Comparison of ENCODE assay signal across 8 cellular contexts in the genomic region with DNA sequence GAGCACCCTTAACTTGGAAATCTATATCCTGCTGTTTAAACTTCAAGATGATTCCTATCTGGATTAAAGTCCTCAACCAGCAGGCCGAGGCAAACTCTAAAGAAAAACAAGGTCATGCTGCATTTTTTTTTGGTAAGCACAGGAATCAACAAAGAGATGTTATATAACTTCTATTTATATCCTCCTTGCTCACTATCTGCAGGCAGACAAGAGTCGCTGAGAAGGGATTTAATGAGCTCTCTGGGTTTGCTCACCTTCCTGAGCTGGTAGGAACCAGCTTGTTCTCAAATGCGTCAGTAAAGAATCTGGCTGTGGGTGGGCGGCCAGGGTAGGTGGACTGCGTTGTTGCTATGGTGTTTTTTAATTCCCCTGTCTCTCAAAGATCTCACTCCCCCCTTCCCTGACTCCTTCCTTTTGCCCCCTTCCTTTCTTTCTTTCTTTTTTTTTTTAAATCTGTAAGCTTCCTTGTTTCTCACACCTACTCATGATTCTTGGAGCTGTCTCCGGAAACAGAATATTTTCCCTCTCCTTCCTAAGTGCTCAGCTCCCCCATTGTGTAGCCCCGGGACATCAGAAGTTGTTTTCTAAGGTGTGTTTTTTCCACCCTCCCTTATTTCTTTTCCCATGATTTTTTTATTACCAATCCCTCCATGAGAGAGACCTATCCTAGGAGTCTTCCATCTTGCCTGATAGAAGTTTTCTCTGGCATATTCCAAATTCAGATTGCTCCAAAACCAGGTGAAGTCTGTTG.
DNase-seq lines count a peak whose midpoint lies in the region; ATAC-seq and TF ChIP-seq lines count a peak whose summit lies in the region.

No MANE protein-coding gene starts in this region.

- H3F3A ChIP-seq in neural progenitor cell (ENCODE audit: low read depth) = no peaks in the 10 kb centered on the region

- H3K4me3 ChIP-seq in CD8-positive, alpha-beta T cell (ENCODE audit: low read depth, low read length) = no peak overlapping the region
- H3K4me3 ChIP-seq in esophagus (ENCODE audit: low read depth in 1 of 2, low read length in 2 of 2) (peak overlapping the region in 1 of 2 donors; percentile 2), neural progenitor cell (no peak overlapping the region)

- no peak for TF ChIP-seq CTCF in CD8-positive, alpha-beta T cell (IDR thresholded peaks at IDR 0.05)
- no peak for TF ChIP-seq CTCF in neural progenitor cell (IDR thresholded peaks at IDR 0.05)

- ATAC-seq in CD8-positive, alpha-beta T cell = peak; percentile 78
- ATAC-seq in T-helper 17 cell = peak; percentile 89
- no peak for ATAC-seq in HG03442 (IDR thresholded peaks at IDR 0.05; ENCODE audit: unreplicated experiment)
- ATAC-seq in left lobe of liver = no peak

- H3K79me2 ChIP-seq in neural progenitor cell (ENCODE audit: low read depth) = no peaks in the 10 kb centered on the region

- H3K4me1 ChIP-seq in CD8-positive, alpha-beta T cell (ENCODE audit: insufficient read depth, low read length) = no peaks in the 10 kb centered on the region
- H3K4me1 ChIP-seq in esophagus (ENCODE audit: control insufficient read depth in 2 of 2, insufficient read depth in 2 of 2, low read length in 1 of 2) = peaks cover 7 to 10% of the 10 kb centered on the region in 2 donors
- H3K4me1 ChIP-seq in neural progenitor cell = no peaks in the 10 kb centered on the region

- H3K27ac ChIP-seq in CD8-positive, alpha-beta T cell (ENCODE audit: low read depth, low read length) = no peak overlapping the region
- H3K27ac ChIP-seq in esophagus (ENCODE audit: low read depth in 2 of 2, low read length in 1 of 2) (peak overlapping the region; percentile 87 to 99), neural progenitor cell (no peak overlapping the region)

- H3K4me1 Mint-ChIP-seq in CD8-positive, alpha-beta T cell (ENCODE audit: low read depth) = peaks cover 22% of the 10 kb centered on the region
- peaks cover 30% of the 10 kb centered on the region for H3K4me1 Mint-ChIP-seq in T-helper 17 cell
- peaks cover 30% of the 10 kb centered on the region for H3K4me1 Mint-ChIP-seq in neural progenitor cell

- no peaks in the 10 kb centered on the region for H3K9me3 ChIP-seq in CD8-positive, alpha-beta T cell (ENCODE audit: low read length)
- H3K9me3 ChIP-seq in T-helper 17 cell (ENCODE audit: control insufficient read depth, low read length, poor library complexity, severe bottlenecking) (no peaks in the 10 kb centered on the region), esophagus (ENCODE audit: control insufficient read depth in 2 of 2, insufficient read depth in 1 of 2, low read depth in 1 of 2, low read length in 1 of 2) (no peaks in the 10 kb centered on the region), neural progenitor cell (ENCODE audit: low read depth) (no peaks in the 10 kb centered on the region)

- H3K4me2 ChIP-seq in neural progenitor cell = no peak overlapping the region

- WGBS in esophagus, 2 donors = 28 to 35% methylated on average over 7 of the region's 7 CpGs

- H2AFZ ChIP-seq in neural progenitor cell (replicated peaks) = no peak overlapping the region

- no peak overlapping the region for H3K4me3 Mint-ChIP-seq in CD8-positive, alpha-beta T cell
- H3K4me3 Mint-ChIP-seq in T-helper 17 cell = peak overlapping the region; percentile 86
- peak overlapping the region; percentile 22 for H3K4me3 Mint-ChIP-seq in neural progenitor cell

- peak in 1 of 7 experiments; percentile 34 for DNase-seq in CD8-positive, alpha-beta T cell
- DNase-seq in T-helper 17 cell (peak in 2 of 3 donors; percentile 35 to 61), neural progenitor cell (ENCODE audit: low spot score) (peak; percentile 44), RKO (ENCODE audit: low spot score) (no peak), left lobe of liver (ENCODE audit: low spot score) (no peak)
- DNase-seq in stimulated activated CD4-positive, alpha-beta T cell treated with anti-CD3 and anti-CD28 coated beads, Interleukin-1b, Interleukin-23, amount 100 ng/mL, for 48 hours = no peak

- no peaks in the 10 kb centered on the region for H3K27me3 Mint-ChIP-seq in CD8-positive, alpha-beta T cell (ENCODE audit: low read depth)
- H3K27me3 Mint-ChIP-seq in T-helper 17 cell (no peaks in the 10 kb centered on the region), neural progenitor cell (ENCODE audit: insufficient read depth, low read depth) (peaks cover 2% of the 10 kb centered on the region)

- H3K9me3 Mint-ChIP-seq in CD8-positive, alpha-beta T cell = no peaks in the 10 kb centered on the region
- peaks cover 2% of the 10 kb centered on the region for H3K9me3 Mint-ChIP-seq in neural progenitor cell

- no peaks in the 10 kb centered on the region for H4K20me1 ChIP-seq in neural progenitor cell (ENCODE audit: low read depth)

- POLR2A ChIA-PET in CD8-positive, alpha-beta T cell (lab: Charles Lee) = no interaction called here

- peaks cover 67% of the 10 kb centered on the region for H3K36me3 Mint-ChIP-seq in CD8-positive, alpha-beta T cell
- H3K36me3 Mint-ChIP-seq in T-helper 17 cell (ENCODE audit: low read depth) = peaks cover 9% of the 10 kb centered on the region
- H3K36me3 Mint-ChIP-seq in neural progenitor cell = no peaks in the 10 kb centered on the region

- intact Hi-C loops in CD8-positive, alpha-beta T cell (cut with DNase I, micrococcal nuclease) = no loop called here

- H3K36me3 ChIP-seq in CD8-positive, alpha-beta T cell (ENCODE audit: insufficient read depth, low read length) = peaks cover 6% of the 10 kb centered on the region
- H3K36me3 ChIP-seq in esophagus (ENCODE audit: control insufficient read depth in 2 of 2, insufficient read depth in 2 of 2, low read length in 1 of 2) (no peaks in the 10 kb centered on the region), neural progenitor cell (no peaks in the 10 kb centered on the region)

- no peak overlapping the region for H3K27ac Mint-ChIP-seq in CD8-positive, alpha-beta T cell
- H3K27ac Mint-ChIP-seq in T-helper 17 cell (peak overlapping the region; percentile 100), neural progenitor cell (peak overlapping the region; percentile 62)

- CTCF ChIA-PET in CD8-positive, alpha-beta T cell (lab: Charles Lee) = interaction anchor here (1.1 to 2.4 kb wide), 3 partner anchors 39 to 277 kb away, joined by 3 to 7 read pairs (median 6); no protein-coding TSS in a partner anchor

- H3K9ac ChIP-seq in neural progenitor cell = no peak overlapping the region

- H3K27me3 ChIP-seq in CD8-positive, alpha-beta T cell (ENCODE audit: insufficient read depth, low read length) = no peaks in the 10 kb centered on the region
- H3K27me3 ChIP-seq in esophagus (ENCODE audit: control insufficient read depth in 1 of 2, insufficient read depth in 2 of 2, low read length in 2 of 2) (no peaks in the 10 kb centered on the region), neural progenitor cell (no peaks in the 10 kb centered on the region)

Comparison
In these comparisons a context has a peak if more than half of its experiments do, and no peak if none do; other contexts are left out.
1. ATAC-seq: peak in CD8-positive, alpha-beta T cell (single experiment) and T-helper 17 cell (single experiment); none in HG03442 (single experiment) and left lobe of liver (single experiment).
2. DNase-seq: peak in T-helper 17 cell (2 of 3) and neural progenitor cell (single experiment); none in RKO (single experiment), left lobe of liver (single experiment) and stimulated activated CD4-positive, alpha-beta T cell treated with anti-CD3 and anti-CD28 coated beads, Interleukin-1b, Interleukin-23, amount 100 ng/mL, for 48 hours (single experiment).
3. H3K27ac ChIP-seq: peak in esophagus (2 of 2); none in CD8-positive, alpha-beta T cell (single experiment) and neural progenitor cell (single experiment).